In the genomic region with DNA sequence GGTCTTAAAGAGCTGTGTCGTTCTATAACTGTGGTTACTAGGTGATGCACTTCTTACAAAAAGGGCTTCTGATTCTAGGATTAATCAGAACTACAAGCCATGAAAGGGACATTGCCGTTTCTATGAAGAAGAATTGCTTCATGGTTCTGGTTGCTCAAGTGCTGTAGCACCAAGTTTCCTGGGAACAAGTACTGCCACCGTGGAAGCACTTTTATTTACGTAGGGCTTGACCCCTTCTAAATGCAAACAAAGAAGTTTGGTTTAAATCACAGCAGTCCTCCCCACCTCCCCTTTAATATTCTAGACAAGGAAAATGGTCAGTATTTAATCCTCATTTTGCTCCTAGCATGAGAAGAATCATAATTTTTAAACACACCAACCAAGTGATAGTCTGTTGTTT, we compare ENCODE assay signal across 14 cellular contexts. TPM values are rescaled to one million over a fixed set of nuclear protein-coding genes. Genes with fewer than 3 reads are reported as not detected.
DNase-seq lines count a peak whose midpoint lies in the region; ATAC-seq and TF ChIP-seq lines count a peak whose summit lies in the region.
"Had no signal": no experiment of that assay in that cellular context is flagged by ENCODE, and none has a peak within 500 bp of the region (broad histone marks: within the 10 kb centered on the region; RNA-seq: fewer than 3 reads in every experiment).

No MANE protein-coding gene starts in this region.

- H3K4me1 ChIP-seq in PC-3 (ENCODE audit: insufficient read depth, low read length) (peaks cover 71% of the 10 kb centered on the region), esophagus squamous epithelium (peaks cover 0 to 82% (median 40%) of the 10 kb centered on the region in 3 donors), neural progenitor cell (peaks cover 54% of the 10 kb centered on the region)

- no peaks in the 10 kb centered on the region for H3K9me3 ChIP-seq in PC-3 (ENCODE audit: low read length)
- H3K9me3 ChIP-seq in esophagus squamous epithelium = no peaks in the 10 kb centered on the region
- no peaks in the 10 kb centered on the region for H3K9me3 ChIP-seq in neural progenitor cell (ENCODE audit: low read depth)

- H3K27ac ChIP-seq in PC-3 (ENCODE audit: low read length) (peak overlapping the region; percentile 72), esophagus squamous epithelium (peak overlapping the region in 3 of 4 donors; percentile 4 to 62 (median 11)), neural progenitor cell (peak overlapping the region; percentile 61)

- no TSS peak for BruUV-seq in PC-3 (replicated peaks; lab: Mats Ljungman, UMichigan)

- 26 to 41% methylated on average over 4 of the region's 4 CpGs for WGBS in esophagus squamous epithelium, 2 donors

- H4K20me1 ChIP-seq in PC-3 (ENCODE audit: low read length) (no peaks in the 10 kb centered on the region), neural progenitor cell (ENCODE audit: low read depth) (peaks cover 62% of the 10 kb centered on the region)

- peaks cover 28% of the 10 kb centered on the region for H3K9me3 Mint-ChIP-seq in neural progenitor cell
- H3K9me3 Mint-ChIP-seq: T-helper 2 cell treated with Interferon-gamma antibody and Interleukin-4, amounts not matched to agents 5 μg/mL and 100 μg/mL, for 36 hours had no signal

- H3F3A ChIP-seq in PC-3 (ENCODE audit: low read length, unreplicated experiment) = peaks cover 21% of the 10 kb centered on the region
- H3F3A ChIP-seq in neural progenitor cell (ENCODE audit: low read depth) = peaks cover 32% of the 10 kb centered on the region

- H3K4me2 ChIP-seq in PC-3 (ENCODE audit: low read length) (peak overlapping the region; percentile 74), neural progenitor cell (peak overlapping the region; percentile 68)

- TF ChIP-seq POLR2A in esophagus squamous epithelium (IDR thresholded peaks at IDR 0.05) = no peak

- H3K4me1 Mint-ChIP-seq in neural progenitor cell = peaks cover 58% of the 10 kb centered on the region
- H3K4me1 Mint-ChIP-seq: natural killer cell had no signal

- peaks cover 13% of the 10 kb centered on the region; the same call in 1 of the 2 replicates for H3K36me3 ChIP-seq in PC-3 (ENCODE audit: low read depth, low read length)
- H3K36me3 ChIP-seq in esophagus squamous epithelium = peaks cover 0 to 44% (median 0%) of the 10 kb centered on the region in 3 donors
- no peaks in the 10 kb centered on the region for H3K36me3 ChIP-seq in neural progenitor cell

- POLR2A ChIA-PET in PC-3 (lab: Charles Lee; ENCODE audit: unreplicated experiment) = no interaction called here

- peaks cover 34% of the 10 kb centered on the region for H3K36me3 Mint-ChIP-seq in neural progenitor cell
- H3K36me3 Mint-ChIP-seq: natural killer cell had no signal

- peak overlapping the region; percentile 90 for H3K27ac Mint-ChIP-seq in neural progenitor cell
- H3K27ac Mint-ChIP-seq: natural killer cell; T-helper 2 cell treated with Interferon-gamma antibody and Interleukin-4, amounts not matched to agents 5 μg/mL and 100 μg/mL, for 36 hours had no signal

- DNase-seq in DMS53 treated with DMSO at 0.1 percent for 48 hours (lab: John Stamatoyannopoulos, UW; ENCODE audit: unreplicated experiment) (peak; percentile 49), PC-3 (peak; percentile 78), esophagus squamous epithelium (lab: John Stamatoyannopoulos, UW) (no peak), neural progenitor cell (ENCODE audit: low spot score) (peak; percentile 26), NOMO-1 treated with dmso at 0.1 percent for 144 hours (lab: John Stamatoyannopoulos, UW; ENCODE audit: unreplicated experiment) (no peak), SKM-1 (lab: John Stamatoyannopoulos, UW; ENCODE audit: unreplicated experiment) (no peak), GM19240 (ENCODE audit: insufficient read length, low spot score) (no peak)
- DNase-seq: H7, natural killer cell, NCI-H2081 treated with DMSO at 0.1 percent for 48 hours had no signal

- peak overlapping the region; percentile 23 for H3K4me3 Mint-ChIP-seq in neural progenitor cell
- H3K4me3 Mint-ChIP-seq: natural killer cell; T-helper 2 cell treated with Interferon-gamma antibody and Interleukin-4, amounts not matched to agents 5 μg/mL and 100 μg/mL, for 36 hours had no signal

- TF ChIP-seq CTCF in PC-3 (conservative IDR thresholded peaks at IDR 0.05; ENCODE audit: low read depth, low read length) (no peak), esophagus squamous epithelium (IDR thresholded peaks at IDR 0.05) (no peak), neural progenitor cell (IDR thresholded peaks at IDR 0.05) (no peak)

- H2AFZ ChIP-seq in PC-3 (ENCODE audit: low read length) = no peak overlapping the region
- H2AFZ ChIP-seq in neural progenitor cell (replicated peaks) = no peak overlapping the region

- intact Hi-C loops in PC-3 (cut with micrococcal nuclease) = loop anchor here (1.0 to 5.0 kb wide), 6 partner anchors 8 to 106 kb away; no protein-coding TSS in a partner anchor
- intact Hi-C loops in esophagus squamous epithelium (cut with DNase I) = no loop called here

- CTCF ChIA-PET in PC-3 (lab: Charles Lee) = interaction anchor here (0.5 to 0.8 kb wide), 2 partner anchors 109 to 165 kb away, joined by 4 to 6 read pairs; no protein-coding TSS in a partner anchor

- peak; percentile 19 for ATAC-seq in PC-3
- ATAC-seq in HG03439 (IDR thresholded peaks at IDR 0.05; ENCODE audit: unreplicated experiment) = no peak
- ATAC-seq: K562, natural killer cell had no signal

- H3K4me3 ChIP-seq in PC-3 (ENCODE audit: low read length) = peak overlapping the region; percentile 33
- peak overlapping the region in 1 of 4 donors; percentile 5 for H3K4me3 ChIP-seq in esophagus squamous epithelium
- peak overlapping the region; percentile 26 for H3K4me3 ChIP-seq in neural progenitor cell
- H3K4me3 ChIP-seq: K562 had no signal

- H3K79me2 ChIP-seq in PC-3 (ENCODE audit: low read length) = peaks cover 92% of the 10 kb centered on the region
- H3K79me2 ChIP-seq in neural progenitor cell (ENCODE audit: low read depth) = peaks cover 98% of the 10 kb centered on the region

- H3K9me2 ChIP-seq in PC-3 (replicated peaks; ENCODE audit: low read length) = no peaks in the 10 kb centered on the region

- no peaks in the 10 kb centered on the region for H3K27me3 Mint-ChIP-seq in neural progenitor cell (ENCODE audit: insufficient read depth, low read depth)

- H3K27me3 ChIP-seq in PC-3 (ENCODE audit: low read length) (no peaks in the 10 kb centered on the region), esophagus squamous epithelium (no peaks in the 10 kb centered on the region), neural progenitor cell (peaks cover 8% of the 10 kb centered on the region)

- H3K9ac ChIP-seq in PC-3 (ENCODE audit: low read length) (peak overlapping the region; percentile 35), neural progenitor cell (no peak overlapping the region)

RNA-seq across cellular contexts. Expression of a gene that starts 9.8 kb away (rescaled TPM):
- total RNA-seq in PC-3 (2014; rRNA removed) (104 and 118 TPM in 2 replicates), esophagus squamous epithelium (100 to 1,000 TPM in 3 of 4 donors, 10 to 100 TPM in 1; 97.0 to 177 (median 142) TPM), neural progenitor cell (ENCODE audit: low replicate concordance) (59.9 and 91.4 TPM in 2 replicates)
- total RNA-seq: natural killer cell, OCI-LY7 had no signal

Comparison
In these comparisons a context has a peak if more than half of its experiments do, and no peak if none do; other contexts are left out.
1. DNase-seq: peak in DMS53 treated with DMSO at 0.1 percent for 48 hours (single experiment), PC-3 (single experiment) and neural progenitor cell (single experiment); none in esophagus squamous epithelium (single experiment), NOMO-1 treated with dmso at 0.1 percent for 144 hours (single experiment), SKM-1 (single experiment) and GM19240 (single experiment).
2. H3K27ac ChIP-seq: peak in every context shown above with its lines; median percentile 72 in PC-3; 61 in neural progenitor cell; 11 in esophagus squamous epithelium.